14 cellular contexts compared by ENCODE assay signal in genomic region chr1:105027838-105028471, GRCh38.
DNase-seq lines count a peak whose midpoint lies in the region; ATAC-seq, FAIRE-seq and TF ChIP-seq lines count a peak whose summit lies in the region.
"Had no signal": no experiment of that assay in that cellular context is flagged by ENCODE, and none has a peak within 500 bp of the region (broad histone marks: within the 10 kb centered on the region; RNA-seq: fewer than 3 reads in every experiment).

No MANE protein-coding gene starts in this region.

- no peaks in the 10 kb centered on the region for H3K36me3 Mint-ChIP-seq in endodermal cell (ENCODE audit: low read depth)
- no peaks in the 10 kb centered on the region for H3K36me3 Mint-ChIP-seq in activated CD8-positive, alpha-beta T cell treated with anti-CD3 and anti-CD28 coated beads for 36 hours (ENCODE audit: low read depth)

- H3K9me3 Mint-ChIP-seq in endodermal cell: no peaks in the 10 kb centered on the region
- H3K9me3 Mint-ChIP-seq in activated CD8-positive, alpha-beta T cell treated with anti-CD3 and anti-CD28 coated beads for 36 hours: peaks cover 8% of the 10 kb centered on the region

- CTCF ChIA-PET in activated CD8-positive, alpha-beta T cell treated with anti-CD3 and anti-CD28 coated beads for 36 hours (lab: Charles Lee): no interaction called here

- intact Hi-C loops in activated CD8-positive, alpha-beta T cell treated with anti-CD3 and anti-CD28 coated beads for 36 hours (cut with micrococcal nuclease): no loop called here

- no peaks in the 10 kb centered on the region for H3K9me3 ChIP-seq in endodermal cell (ENCODE audit: control insufficient read depth, low read length)
- H3K9me3 ChIP-seq: ascending aorta had no signal

- no peaks in the 10 kb centered on the region for H3K36me3 ChIP-seq in endodermal cell (ENCODE audit: control insufficient read depth, insufficient read depth, low read length)
- H3K36me3 ChIP-seq: ascending aorta; BLaER1 treated with 17β-estradiol and CSF1 and Interleukin-3, amounts not matched to agents 10 nM and 100 nM had no signal

- no peak overlapping the region for H3K27ac Mint-ChIP-seq in endodermal cell
- no peak overlapping the region for H3K27ac Mint-ChIP-seq in activated CD8-positive, alpha-beta T cell treated with anti-CD3 and anti-CD28 coated beads for 36 hours
- H3K27ac Mint-ChIP-seq: activated T-helper 2 cell treated with anti-CD3 and anti-CD28 coated beads, Interferon-gamma antibody, Interleukin-2, Interleukin-4, amounts not matched to agents 10 μg/mL and 5 μg/mL and 100 μg/mL, durations not matched to agents 14 hours and 24 hours and 36 hours had no signal

- POLR2A ChIA-PET in activated CD8-positive, alpha-beta T cell treated with anti-CD3 and anti-CD28 coated beads for 36 hours (lab: Charles Lee): no interaction called here

- 87 to 100% methylated on average over 2 to 3 of the region's 3 CpGs for WGBS in endodermal cell (ENCODE audit: insufficient coverage in 1 of 2, insufficient read length in 1 of 2), 2 experiments

- no peak for TF ChIP-seq POLR2A in H54 (IDR thresholded peaks at IDR 0.05; ENCODE audit: low read depth, low read length)

- no peak for FAIRE-seq in H54 (lab: Jason Lieb, UNC)

- DNase-seq in GM10266 (ENCODE audit: extremely low spot score): no peak
- peak; percentile 60 for DNase-seq in endodermal cell
- DNase-seq in H54 (ENCODE audit: insufficient read length, low spot score): no peak
- no peak for DNase-seq in cerebellum (ENCODE audit: low spot score)
- DNase-seq in activated CD8-positive, alpha-beta T cell treated with anti-CD3 and anti-CD28 coated beads for 36 hours: no peak
- DNase-seq: activated CD4-positive, alpha-beta T cell treated with anti-CD3 and anti-CD28 coated beads for 48 hours; NCI-H2029 had no signal

- no peaks in the 10 kb centered on the region for H3K4me1 Mint-ChIP-seq in endodermal cell
- H3K4me1 Mint-ChIP-seq in activated CD8-positive, alpha-beta T cell treated with anti-CD3 and anti-CD28 coated beads for 36 hours (ENCODE audit: low read depth): no peaks in the 10 kb centered on the region

- H3K9ac ChIP-seq in endodermal cell (ENCODE audit: extremely low read depth, low read length, poor library complexity, severe bottlenecking): no peak overlapping the region
- H3K9ac ChIP-seq: BLaER1 treated with 17β-estradiol and CSF1 and Interleukin-3, amounts not matched to agents 10 nM and 100 nM; parathyroid adenoma had no signal

- TF ChIP-seq CTCF in GM10266 (IDR thresholded peaks at IDR 0.05; ENCODE audit: control insufficient read depth, insufficient read depth, low read depth, missing control alignments) (peak; percentile 48), endodermal cell (conservative IDR thresholded peaks at IDR 0.05) (peak; percentile 65)
- TF ChIP-seq CTCF in activated CD8-positive, alpha-beta T cell treated with anti-CD3 and anti-CD28 coated beads for 36 hours (IDR thresholded peaks at IDR 0.05): no peak

- no peaks in the 10 kb centered on the region for H3K4me1 ChIP-seq in endodermal cell (ENCODE audit: control insufficient read depth, insufficient read depth, low read length)
- H3K4me1 ChIP-seq: ascending aorta, parathyroid adenoma had no signal

- H3K27me3 Mint-ChIP-seq in endodermal cell (ENCODE audit: insufficient read depth): no peaks in the 10 kb centered on the region
- H3K27me3 Mint-ChIP-seq in activated CD8-positive, alpha-beta T cell treated with anti-CD3 and anti-CD28 coated beads for 36 hours: no peaks in the 10 kb centered on the region

- ATAC-seq in GM19351 (IDR thresholded peaks at IDR 0.05; ENCODE audit: unreplicated experiment) (peak; percentile 91), HG03565 (IDR thresholded peaks at IDR 0.05; ENCODE audit: unreplicated experiment) (peak; percentile 92), GM21381 (IDR thresholded peaks at IDR 0.05; ENCODE audit: unreplicated experiment) (no peak)
- ATAC-seq in activated CD8-positive, alpha-beta T cell treated with anti-CD3 and anti-CD28 coated beads for 36 hours: no peak

- no peaks in the 10 kb centered on the region for H3K27me3 ChIP-seq in endodermal cell (ENCODE audit: control insufficient read depth, insufficient read depth, low read length, poor library complexity, severe bottlenecking)
- H3K27me3 ChIP-seq: ascending aorta; BLaER1 treated with 17β-estradiol and CSF1 and Interleukin-3, amounts not matched to agents 10 nM and 100 nM had no signal

- no peak overlapping the region for H3K4me3 Mint-ChIP-seq in endodermal cell
- no peak overlapping the region for H3K4me3 Mint-ChIP-seq in activated CD8-positive, alpha-beta T cell treated with anti-CD3 and anti-CD28 coated beads for 36 hours

- H3K27ac ChIP-seq in endodermal cell (ENCODE audit: low read depth, low read length): no peak overlapping the region
- H3K27ac ChIP-seq: ascending aorta; BLaER1 treated with 17β-estradiol and CSF1 and Interleukin-3, amounts not matched to agents 10 nM and 100 nM; parathyroid adenoma had no signal

- H3K4me3 ChIP-seq in endodermal cell (ENCODE audit: low read length): no peak overlapping the region
- H3K4me3 ChIP-seq: ascending aorta; BLaER1 treated with 17β-estradiol and CSF1 and Interleukin-3, amounts not matched to agents 10 nM and 100 nM had no signal

Comparison
In these comparisons a context has a peak if more than half of its experiments do, and no peak if none do; other contexts are left out.
1. ATAC-seq: peak in GM19351 (single experiment) and HG03565 (single experiment); none in GM21381 (single experiment) and activated CD8-positive, alpha-beta T cell treated with anti-CD3 and anti-CD28 coated beads for 36 hours (single experiment).